In the genomic region with DNA sequence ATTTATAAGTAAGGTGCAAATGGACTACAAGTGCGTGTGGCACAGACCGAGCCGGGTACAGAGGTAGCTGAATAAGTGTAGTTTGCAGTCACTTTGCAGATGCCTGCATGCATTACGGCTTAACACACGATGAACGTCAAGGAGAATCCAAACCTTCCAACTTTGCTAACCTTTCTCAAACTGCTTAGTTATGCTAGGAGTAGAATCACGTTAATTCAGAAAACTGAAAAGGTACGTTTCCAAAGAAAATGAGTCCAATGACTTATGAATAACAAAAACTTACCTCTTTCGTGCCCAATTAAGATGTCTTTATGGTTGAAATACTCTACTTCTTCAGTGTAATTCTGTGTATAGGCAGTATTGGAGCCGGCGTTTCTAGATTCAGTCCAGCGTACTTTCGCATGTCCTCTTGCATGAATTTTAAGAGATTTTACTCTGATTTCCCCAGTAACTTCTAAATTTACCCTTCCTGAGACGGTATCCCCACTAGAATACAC, we compare ENCODE assay signal across 8 cellular contexts. TPM values are rescaled to one million over a fixed set of nuclear protein-coding genes. Genes with fewer than 3 reads are reported as not detected.
DNase-seq lines count a peak whose midpoint lies in the region; ATAC-seq and TF ChIP-seq lines count a peak whose summit lies in the region.

No MANE protein-coding gene starts in this region.

- H3K27me3 ChIP-seq in parathyroid adenoma (ENCODE audit: control insufficient read depth, insufficient read depth, low read length): no peaks in the 10 kb centered on the region

- intact Hi-C loops in Right ventricle myocardium inferior (cut with DNase I): loop anchor here (1.0 kb wide), 2 partner anchors 102 to 281 kb away; no protein-coding TSS in a partner anchor
- intact Hi-C loops in left cardiac atrium (cut with DNase I): loop anchor here (2.0 to 10.0 kb wide), 4 partner anchors 70 to 448 kb away; no protein-coding TSS in a partner anchor

- H2AFZ ChIP-seq in parathyroid adenoma: peak overlapping the region; percentile 52

- peak overlapping the region; percentile 99 for H3K27ac ChIP-seq in parathyroid adenoma

- peaks cover 18% of the 10 kb centered on the region for H3K79me2 ChIP-seq in parathyroid adenoma

- H3K4me3 ChIP-seq in parathyroid adenoma (ENCODE audit: low read depth, low read length): peak overlapping the region; percentile 100

- DNase-seq in Right ventricle myocardium inferior (ENCODE audit: missing footprints): peak; percentile 66
- no peak for DNase-seq in left cardiac atrium
- DNase-seq in NCI-H748 treated with DMSO at 0.1 percent for 48 hours (lab: John Stamatoyannopoulos, UW): peak; percentile 77
- peak; percentile 74 for DNase-seq in activated effector memory CD4-positive, alpha-beta T cell treated with anti-CD3 and anti-CD28 coated beads, Interleukin-2, amount 50 U/mL, for 16 hours
- DNase-seq in glomerular visceral epithelial cell (ENCODE audit: extremely low spot score): peak; percentile 47

- peak overlapping the region; percentile 84 for H3K9ac ChIP-seq in parathyroid adenoma

- ATAC-seq in Right ventricle myocardium inferior: no peak
- ATAC-seq in left cardiac atrium: no peak
- ATAC-seq in HG02970 (IDR thresholded peaks at IDR 0.05; ENCODE audit: low FRiP score, unreplicated experiment): no peak
- no peak for ATAC-seq in GM19324 (IDR thresholded peaks at IDR 0.05; ENCODE audit: low FRiP score, unreplicated experiment)

- H3K4me1 ChIP-seq in parathyroid adenoma: peaks cover 7% of the 10 kb centered on the region

- no peaks in the 10 kb centered on the region for H3K9me3 ChIP-seq in parathyroid adenoma (ENCODE audit: control insufficient read depth, low read length)

- TF ChIP-seq CTCF in parathyroid adenoma (IDR thresholded peaks at IDR 0.05): no peak

- peak overlapping the region; percentile 99 for H3K4me2 ChIP-seq in parathyroid adenoma (ENCODE audit: low read length)

- peaks cover 15% of the 10 kb centered on the region for H3K36me3 ChIP-seq in parathyroid adenoma (ENCODE audit: control insufficient read depth, insufficient read depth, low read length)

RNA-seq across cellular contexts. Expression of a gene that starts 0.5 kb away (rescaled TPM):
- total RNA-seq in Right ventricle myocardium inferior (19.9 TPM), left cardiac atrium (10 to 100 TPM; 18.9 to 23.7 TPM)
